Comparison of ENCODE assay signal across 8 cellular contexts in the genomic region with DNA sequence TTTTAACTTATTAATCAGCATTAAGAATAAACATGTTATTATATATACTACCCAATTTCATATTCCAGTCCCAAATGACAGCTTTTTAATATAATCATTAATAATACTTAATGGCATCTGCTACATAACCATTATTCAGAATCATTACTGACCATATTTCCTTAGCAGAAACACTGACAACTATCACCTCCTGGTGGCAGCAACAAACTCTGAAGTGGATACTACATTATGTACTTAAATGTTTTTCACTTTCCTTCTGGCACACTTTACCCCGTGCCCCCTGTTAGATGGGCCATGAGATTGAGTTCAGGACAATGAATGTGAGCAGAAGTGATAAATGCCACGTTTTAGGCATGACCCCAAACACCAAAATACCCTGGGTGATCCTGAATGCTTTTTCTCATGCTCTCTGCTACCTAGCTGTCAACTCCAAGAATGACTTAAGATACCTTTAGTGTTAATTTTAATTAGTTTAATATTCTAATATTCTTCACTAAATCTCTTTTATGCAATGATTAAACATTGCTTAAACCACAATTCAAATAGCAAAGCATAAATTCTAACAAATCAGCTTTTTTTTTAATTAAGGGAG.
DNase-seq lines count a peak whose midpoint lies in the region; ATAC-seq, FAIRE-seq and TF ChIP-seq lines count a peak whose summit lies in the region.

No MANE protein-coding gene starts in this region.

- TF ChIP-seq CTCF in GM12872 (IDR thresholded peaks at IDR 0.05; ENCODE audit: insufficient read depth, low read depth, low read length) (0 out of 3 replicates have a peak, but pooled peaks have one; percentile 22), endothelial cell of umbilical vein (IDR thresholded peaks at IDR 0.05; ENCODE audit: extremely low read depth in 1 of 2, insufficient read depth in 1 of 2, low read depth in 1 of 2, low read length in 2 of 2) (peak in 1 of 2 donors; percentile 8), transverse colon (IDR thresholded peaks at IDR 0.05) (peak in 2 of 5 experiments; percentile 14 to 18)

- intact Hi-C loops in endothelial cell of umbilical vein (cut with micrococcal nuclease) = loop anchor here (5.0 kb wide), 1 partner anchor 842 kb away; no protein-coding TSS in a partner anchor
- intact Hi-C loops in transverse colon (cut with DNase I; ENCODE audit: low total_unique reads) = no loop called here

- in situ Hi-C loops in transverse colon (cut with MboI; ENCODE audit: low pct_ligation_motif_present in 1 of 4, low pct_unique_long_range_greater_than_20kb in 1 of 4, low sequenced_read_pairs in 3 of 4) = loop anchor here in 1 of 4 donors (25.0 kb wide), 1 partner anchor 393 kb away; no protein-coding TSS in a partner anchor

- CTCF ChIA-PET in endothelial cell of umbilical vein (lab: Charles Lee) = interaction anchor here (1.0 to 1.3 kb wide), 2 partner anchors 10 to 744 kb away, joined by 4 read pairs; no protein-coding TSS in a partner anchor

- H4K20me1 ChIP-seq in endothelial cell of umbilical vein (replicated peaks; ENCODE audit: control insufficient read depth, extremely low read depth, insufficient read depth, low read length) = no peaks in the 10 kb centered on the region

- dilution Hi-C loops in endothelial cell of umbilical vein (cut with MboI; ENCODE audit: extremely low pct_ligation_motif_present, low sequenced_read_pairs) = no loop called here

- no peak for TF ChIP-seq POLR2A in endothelial cell of umbilical vein (IDR thresholded peaks at IDR 0.05; ENCODE audit: low read depth, low read length)
- TF ChIP-seq POLR2A in transverse colon (IDR thresholded peaks at IDR 0.05) = no peak

- H3K9me1 ChIP-seq in endothelial cell of umbilical vein (replicated peaks; ENCODE audit: control insufficient read depth, extremely low read depth, insufficient read depth, low read length) = no peaks in the 10 kb centered on the region

- DNase-seq in HCEC 1CT (peak; percentile 37), NCI-H1694 treated with DMSO at 0.1 percent for 48 hours (lab: John Stamatoyannopoulos, UW) (peak; percentile 44), endothelial cell of umbilical vein (ENCODE audit: low read depth, low spot score) (peak; percentile 46), transverse colon (no peak), DMS153 (lab: John Stamatoyannopoulos, UW) (no peak)
- DNase-seq in activated CD8-positive, alpha-beta memory T cell treated with anti-CD3 and anti-CD28 coated beads, Interleukin-2, amount 50 U/mL, for 4 hours = no peak

- BruUV-seq in endothelial cell of umbilical vein (replicated peaks; lab: Mats Ljungman, UMichigan) = no TSS peak

- no peak for FAIRE-seq in endothelial cell of umbilical vein (lab: Jason Lieb, UNC)

- H2AFZ ChIP-seq in endothelial cell of umbilical vein (ENCODE audit: low read depth, low read length) = no peak overlapping the region

- no peak overlapping the region for H3K4me2 ChIP-seq in endothelial cell of umbilical vein (ENCODE audit: insufficient read depth, low read length)

- ATAC-seq in HG03571 (IDR thresholded peaks at IDR 0.05; ENCODE audit: unreplicated experiment) = no peak

- WGBS in transverse colon (ENCODE audit: low coverage in 1 of 2), 2 donors = 35 to 37% methylated on average over 2 of the region's 2 CpGs

- H3K36me3 ChIP-seq in endothelial cell of umbilical vein (ENCODE audit: control insufficient read depth in 2 of 2, extremely low read depth in 1 of 2, insufficient read depth in 2 of 2, low read length in 2 of 2) (no peaks in the 10 kb centered on the region), transverse colon (peaks cover 0 to 39% (median 9%) of the 10 kb centered on the region in 4 donors)

- H3K4me3 ChIP-seq in endothelial cell of umbilical vein (replicated peaks in 1 of 3; ENCODE audit: insufficient read depth in 1 of 3, low read depth in 1 of 3, low read length in 3 of 3) = no peak overlapping the region
- H3K4me3 ChIP-seq in transverse colon = no peak overlapping the region

- no peaks in the 10 kb centered on the region for H3K27me3 ChIP-seq in endothelial cell of umbilical vein (ENCODE audit: control insufficient read depth in 2 of 2, insufficient read depth in 2 of 2, low read length in 2 of 2)
- H3K27me3 ChIP-seq in transverse colon = no peaks in the 10 kb centered on the region

- H3K9ac ChIP-seq in endothelial cell of umbilical vein (replicated peaks; ENCODE audit: extremely low read depth, insufficient read depth, low read length) = no peak overlapping the region

- H3K9me3 ChIP-seq in endothelial cell of umbilical vein (replicated peaks; ENCODE audit: control insufficient read depth, insufficient read depth, low read length) (no peaks in the 10 kb centered on the region), transverse colon (no peaks in the 10 kb centered on the region)

- no peaks in the 10 kb centered on the region for H3K4me1 ChIP-seq in endothelial cell of umbilical vein (ENCODE audit: control insufficient read depth, extremely low read depth, insufficient read depth, low read length)
- H3K4me1 ChIP-seq in transverse colon = no peaks in the 10 kb centered on the region

- POLR2A ChIA-PET in endothelial cell of umbilical vein (lab: Charles Lee) = no interaction called here

- H3K27ac ChIP-seq in endothelial cell of umbilical vein (ENCODE audit: insufficient read depth, low read depth, low read length) (no peak overlapping the region), transverse colon (no peak overlapping the region)

- H3K79me2 ChIP-seq in endothelial cell of umbilical vein (ENCODE audit: control insufficient read depth, insufficient read depth, low read length) = no peaks in the 10 kb centered on the region

- TF ChIP-seq EP300 in transverse colon (IDR thresholded peaks at IDR 0.05; ENCODE audit: low read depth) = no peak

TF ChIP-seq in endothelial cell of umbilical vein, 7 proteins besides CTCF, POLR2A, EP300 and RAD21:
- no peak for TF ChIP-seq MYC (IDR thresholded peaks at IDR 0.05; ENCODE audit: low read depth, low read length)
- TF ChIP-seq EZH2 (IDR thresholded peaks at IDR 0.05; ENCODE audit: borderline replicate concordance, low read depth, low read length, severe bottlenecking) = no peak
- no peak for TF ChIP-seq JUN (IDR thresholded peaks at IDR 0.05; ENCODE audit: borderline replicate concordance, insufficient read depth, insufficient read length, low read depth)
- TF ChIP-seq FOS (IDR thresholded peaks at IDR 0.05; ENCODE audit: borderline replicate concordance, insufficient read depth, low read length) = no peak
- TF ChIP-seq, protein P1, sequence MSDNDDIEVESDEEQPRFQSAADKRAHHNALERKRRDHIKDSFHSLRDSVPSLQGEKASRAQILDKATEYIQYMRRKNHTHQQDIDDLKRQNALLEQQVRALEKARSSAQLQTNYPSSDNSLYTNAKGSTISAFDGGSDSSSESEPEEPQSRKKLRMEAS (IDR thresholded peaks at IDR 0.05; ENCODE audit: insufficient read depth, insufficient read length) = no peak
- TF ChIP-seq GATA2 (IDR thresholded peaks at IDR 0.05; ENCODE audit: insufficient read depth, insufficient read length, low read depth, low read length) = no peak
- TF ChIP-seq POLR2AphosphoS5 (IDR thresholded peaks at IDR 0.05; ENCODE audit: insufficient read depth, low read depth, low read length) = no peak

Comparison
In these comparisons a context has a peak if more than half of its experiments do, and no peak if none do; other contexts are left out.
1. DNase-seq: peak in HCEC 1CT (single experiment), NCI-H1694 treated with DMSO at 0.1 percent for 48 hours (single experiment) and endothelial cell of umbilical vein (single experiment); none in transverse colon (single experiment), DMS153 (single experiment) and activated CD8-positive, alpha-beta memory T cell treated with anti-CD3 and anti-CD28 coated beads, Interleukin-2, amount 50 U/mL, for 4 hours (single experiment).